ENCODE assay signal across 8 cellular contexts in genomic region chr1:153633747-153634665, GRCh38. TPM values are rescaled to one million over a fixed set of nuclear protein-coding genes. Genes with fewer than 3 reads are reported as not detected.
DNase-seq lines count a peak whose midpoint lies in the region; ATAC-seq and TF ChIP-seq lines count a peak whose summit lies in the region.

Gene CHTOP, plus strand, starts transcription at chr1:153634066. Its CDS starts 2,523 bp downstream, at chr1:153636589.

- H3K27ac Mint-ChIP-seq in IgD-negative memory B cell, result peak within 1 kb of the TSS; percentile 93 to 100 (median 100)

- DNase-seq in DMS 273 treated with DMSO at 0.1 percent for 48 hours (lab: John Stamatoyannopoulos, UW) (peak; percentile 94), OCI-M2 (lab: John Stamatoyannopoulos, UW; ENCODE audit: unreplicated experiment) (peak; percentile 91), activated T-cell treated with anti-CD3 and anti-CD28 coated beads for 4 hours (peak; percentile 97), epithelial cell of esophagus (ENCODE audit: low read depth) (peak; percentile 99)
- DNase-seq in stimulated activated CD8-positive, alpha-beta memory T cell treated with anti-CD3 and anti-CD28 coated beads, Interleukin-4, amount 100 ng/mL, for 1 hour (ENCODE audit: low read depth in 2 of 2, low spot score in 1 of 2), result peak; percentile 88 to 93

- peak within 1 kb of the TSS; percentile 99 for H3K4me3 ChIP-seq in epithelial cell of esophagus (ENCODE audit: low read length)
- H3K4me3 ChIP-seq in mononuclear cell (ENCODE audit: low read length), result peak within 1 kb of the TSS; percentile 61

- peak; percentile 86 for ATAC-seq in GM21529 (IDR thresholded peaks at IDR 0.05; ENCODE audit: unreplicated experiment)

- no peaks in the 10 kb centered on the region for H3K27me3 ChIP-seq in mononuclear cell (ENCODE audit: insufficient read depth, low read length)

- H3K36me3 Mint-ChIP-seq in IgD-negative memory B cell, result peaks cover 3% of the 10 kb centered on the region

- TF ChIP-seq CTCF in epithelial cell of esophagus (IDR thresholded peaks at IDR 0.05; ENCODE audit: insufficient read depth, low read depth, low read length, missing control alignments), result no peak

- no peaks in the 10 kb centered on the region for H3K9me3 Mint-ChIP-seq in IgD-negative memory B cell

- no peaks in the 10 kb centered on the region for H3K9me3 ChIP-seq in mononuclear cell (ENCODE audit: low read depth, low read length)

- peaks cover 32% of the 10 kb centered on the region for H3K4me1 ChIP-seq in mononuclear cell (ENCODE audit: insufficient read depth, low read length)

- H3K4me3 Mint-ChIP-seq in IgD-negative memory B cell, result peak within 1 kb of the TSS; percentile 90 to 100 (median 100)

- peaks cover 12 to 23% (median 17%) of the 10 kb centered on the region in 3 donors for H3K4me1 Mint-ChIP-seq in IgD-negative memory B cell

- no peaks in the 10 kb centered on the region for H3K27me3 Mint-ChIP-seq in IgD-negative memory B cell

RNA-seq across cellular contexts. Expression of gene CHTOP, which starts in this region (rescaled TPM):
- polyA plus RNA-seq in IgD-negative memory B cell, result 78.6 TPM
- 75.2 TPM for total RNA-seq in mononuclear cell

Comparison
In these comparisons a context has a peak if more than half of its experiments do, and no peak if none do; other contexts are left out.
1. Peak in every context shown above with its lines: DNase-seq, ATAC-seq and H3K4me3 ChIP-seq.